ENCODE assay signal across 8 cellular contexts in genomic region chr3:131033480-131034080, GRCh38. TPM values are rescaled to one million over a fixed set of nuclear protein-coding genes. Genes with fewer than 3 reads are reported as not detected.
DNase-seq lines count a peak whose midpoint lies in the region; ATAC-seq, FAIRE-seq and TF ChIP-seq lines count a peak whose summit lies in the region.

No MANE protein-coding gene starts in this region.

- no peak overlapping the region for H3K4me3 ChIP-seq in foreskin fibroblast (ENCODE audit: low read depth in 1 of 2, low read length in 2 of 2)
- H3K4me3 ChIP-seq in small intestine (ENCODE audit: low read depth in 1 of 2, low read length in 2 of 2), result no peak overlapping the region

- intact Hi-C loops in CD4-positive, alpha-beta T cell (cut with DNase I, micrococcal nuclease), result loop anchor here (1.0 to 5.0 kb wide), 8 partner anchors 349 to 1364 kb away; partner anchors contain the start of gene NUDT16 (in 1 of the 2)

- H3K36me3 ChIP-seq in small intestine (ENCODE audit: control insufficient read depth in 2 of 2, insufficient read depth in 2 of 2, low read length in 2 of 2), result no peaks in the 10 kb centered on the region

- peak in 1 of 10 experiments; percentile 9 for DNase-seq in CD4-positive, alpha-beta T cell
- DNase-seq in M059J (ENCODE audit: low read depth) (peak; percentile 44), SW 1271 (lab: John Stamatoyannopoulos, UW) (peak; percentile 17 to 43), foreskin fibroblast (peak; percentile 28 to 74), small intestine (peak; percentile 65), GF-D8 (lab: John Stamatoyannopoulos, UW) (no peak)

- no peaks in the 10 kb centered on the region for H3K9me3 Mint-ChIP-seq in CD4-positive, alpha-beta T cell

- no peak overlapping the region for H3K27ac ChIP-seq in CD4-positive, alpha-beta T cell (ENCODE audit: low read depth, low read length)
- no peak overlapping the region for H3K27ac ChIP-seq in small intestine (ENCODE audit: low read depth in 1 of 2, low read length in 1 of 2)

- no peaks in the 10 kb centered on the region for H3K4me1 ChIP-seq in small intestine (ENCODE audit: control insufficient read depth in 2 of 2, insufficient read depth in 1 of 2, low read depth in 1 of 2, low read length in 1 of 2)

- ATAC-seq in CD4-positive, alpha-beta T cell (ENCODE audit: poor library complexity), result peak; percentile 74
- peak; percentile 74 for ATAC-seq in GM18498 (IDR thresholded peaks at IDR 0.05; ENCODE audit: unreplicated experiment)
- no peak for ATAC-seq in HG03095 (IDR thresholded peaks at IDR 0.05; ENCODE audit: unreplicated experiment)

- WGBS in small intestine, 3 donors, result 2 to 16% (median 3%) methylated on average over 1 of the region's 1 CpG

- H3K4me3 Mint-ChIP-seq in CD4-positive, alpha-beta T cell, result no peak overlapping the region

- TF ChIP-seq CTCF in CD4-positive, alpha-beta T cell (IDR thresholded peaks at IDR 0.05), result peak; percentile 68
- TF ChIP-seq CTCF in foreskin fibroblast (IDR thresholded peaks at IDR 0.05; ENCODE audit: low read depth, low read length), result peak; percentile 37

- CTCF ChIA-PET in CD4-positive, alpha-beta T cell (lab: Charles Lee), result interaction anchor here (1.2 to 2.7 kb wide), 4 partner anchors 9 to 996 kb away, joined by 3 to 9 read pairs (median 5); no protein-coding TSS in a partner anchor

- H3K27me3 Mint-ChIP-seq in CD4-positive, alpha-beta T cell, result no peaks in the 10 kb centered on the region

- H3K9me3 ChIP-seq in CD4-positive, alpha-beta T cell (ENCODE audit: control insufficient read depth, low read length), result no peaks in the 10 kb centered on the region
- H3K9me3 ChIP-seq in small intestine (ENCODE audit: control insufficient read depth, low read depth), result no peaks in the 10 kb centered on the region

- H3K27ac Mint-ChIP-seq in CD4-positive, alpha-beta T cell, result no peak overlapping the region

- POLR2A ChIA-PET in CD4-positive, alpha-beta T cell (lab: Charles Lee), result interaction anchor here (0.9 to 1.6 kb wide), 3 partner anchors 9 to 348 kb away, joined by 3 to 6 read pairs (median 4); partner anchors contain the start of gene NUDT16

- no peaks in the 10 kb centered on the region for H3K36me3 Mint-ChIP-seq in CD4-positive, alpha-beta T cell (ENCODE audit: low read depth)

- H3K4me1 Mint-ChIP-seq in CD4-positive, alpha-beta T cell (ENCODE audit: low read depth), result no peaks in the 10 kb centered on the region

- peak; percentile 89 for FAIRE-seq in small intestine (lab: Jason Lieb, UNC)

- H3K27me3 ChIP-seq in CD4-positive, alpha-beta T cell (ENCODE audit: control insufficient read depth, insufficient read depth, low read length), result no peaks in the 10 kb centered on the region
- no peaks in the 10 kb centered on the region for H3K27me3 ChIP-seq in small intestine (ENCODE audit: control insufficient read depth in 2 of 2, insufficient read depth in 2 of 2, low read length in 2 of 2)

RNA-seq across cellular contexts. Expression of gene NEK11, which starts 6.9 kb away (rescaled TPM):
- total RNA-seq in CD4-positive, alpha-beta T cell, result 1 to 10 TPM; 1.6 to 4.2 TPM
- 3.4 and 8.1 TPM in 2 replicates for total RNA-seq in M059J (2014; rRNA removed; shearing (Covaris generic))
- polyA plus RNA-seq in small intestine, result 1 to 10 TPM in 2 of 3 donors, under 1 TPM in 1; 0.81 to 1.3 (median 1.1) TPM

RNA-seq across cellular contexts. Expression of gene ASTE1, which starts 7.0 kb away (rescaled TPM):
- total RNA-seq in CD4-positive, alpha-beta T cell, result 10 to 100 TPM; 25.6 to 26.6 TPM
- total RNA-seq in M059J (2014; rRNA removed; shearing (Covaris generic)), result 12.2 and 17.6 TPM in 2 replicates
- polyA plus RNA-seq in small intestine, result 10 to 100 TPM in 1 of 3 donors, 1 to 10 TPM in 2; 4.5 to 10.1 (median 6.5) TPM
